ENCODE assay signal across 10 cellular contexts in the genomic region with DNA sequence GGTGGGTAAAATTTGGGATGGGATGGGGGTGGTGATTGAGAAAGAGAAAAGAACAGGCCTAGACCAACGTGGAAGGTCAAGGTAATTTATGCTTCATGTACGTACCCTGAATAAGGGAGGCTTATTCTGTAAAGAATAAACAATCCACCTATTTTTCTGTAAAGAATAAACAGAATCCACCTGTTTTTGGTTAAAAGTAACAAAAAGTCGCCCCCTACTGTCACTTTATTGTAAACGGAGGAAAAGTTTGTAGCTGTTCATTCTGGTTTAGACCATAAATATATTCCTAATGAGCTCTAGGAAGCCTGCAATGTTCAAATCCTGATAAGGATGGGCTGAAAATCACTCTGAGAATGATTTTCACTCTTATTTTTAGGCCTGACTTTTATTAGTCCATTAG. TPM values are rescaled to one million over a fixed set of nuclear protein-coding genes. Genes with fewer than 3 reads are reported as not detected.
DNase-seq lines count a peak whose midpoint lies in the region; ATAC-seq and TF ChIP-seq lines count a peak whose summit lies in the region.
"Had no signal": no experiment of that assay in that cellular context is flagged by ENCODE, and none has a peak within 500 bp of the region (broad histone marks: within the 10 kb centered on the region; RNA-seq: fewer than 3 reads in every experiment).

No MANE protein-coding gene starts in this region.

- H3K27me3 Mint-ChIP-seq in type B pancreatic cell, result no peaks in the 10 kb centered on the region
- H3K27me3 Mint-ChIP-seq: naive thymus-derived CD4-positive, alpha-beta T cell had no signal

- H3K9me3 Mint-ChIP-seq in type B pancreatic cell, result no peaks in the 10 kb centered on the region
- H3K9me3 Mint-ChIP-seq: activated T-cell treated with anti-CD3 and anti-CD28 coated beads, Interleukin-2, amount 50 U/mL, for 4 hours; naive thymus-derived CD4-positive, alpha-beta T cell had no signal

- intact Hi-C loops in heart right ventricle (cut with DNase I) (loop anchor here in 6 of 10 donors (5.0 kb wide), 2 partner anchors 89 to 154 kb away; a partner anchor contains a TSS), left cardiac atrium (cut with DNase I) (loop anchor here in 1 of 2 donors (10.0 kb wide), 1 partner anchor 157 kb away; no protein-coding TSS in a partner anchor)

- H3K4me3 ChIP-seq in heart right ventricle, result no peak overlapping the region

- WGBS in heart right ventricle, 2 donors, result 29 to 39% methylated on average over 4 of the region's 4 CpGs

- no peaks in the 10 kb centered on the region for H3K4me1 Mint-ChIP-seq in type B pancreatic cell (ENCODE audit: unreplicated experiment)

- ATAC-seq in heart right ventricle (no peak), left cardiac atrium (no peak), GM18868 (IDR thresholded peaks at IDR 0.05; ENCODE audit: unreplicated experiment) (no peak)
- ATAC-seq: activated T-cell treated with anti-CD3 and anti-CD28 coated beads, Interleukin-2, amount 50 U/mL, for 4 hours; naive thymus-derived CD4-positive, alpha-beta T cell had no signal

- H3K27me3 ChIP-seq in heart right ventricle, result no peaks in the 10 kb centered on the region

- H3K36me3 Mint-ChIP-seq in type B pancreatic cell, result peaks cover 6% of the 10 kb centered on the region

- H3K36me3 ChIP-seq in heart right ventricle, result peaks cover 0 to 38% (median 14%) of the 10 kb centered on the region in 9 donors

- no peaks in the 10 kb centered on the region for H3K9me3 ChIP-seq in heart right ventricle

- no peak overlapping the region for H3K27ac Mint-ChIP-seq in type B pancreatic cell

- H3K4me1 ChIP-seq in heart right ventricle, result peaks cover 0 to 11% (median 0%) of the 10 kb centered on the region in 9 donors

- no peak overlapping the region for H3K4me3 Mint-ChIP-seq in type B pancreatic cell
- H3K4me3 Mint-ChIP-seq: activated T-cell treated with anti-CD3 and anti-CD28 coated beads, Interleukin-2, amount 50 U/mL, for 4 hours; naive thymus-derived CD4-positive, alpha-beta T cell had no signal

- no peak for DNase-seq in heart right ventricle
- no peak for DNase-seq in left cardiac atrium
- peak; percentile 18 for DNase-seq in RPMI7951 (ENCODE audit: low read depth)
- DNase-seq in foreskin melanocyte, result peak; percentile 17
- DNase-seq in type B pancreatic cell (ENCODE audit: extremely low spot score, unreplicated experiment), result no peak
- DNase-seq in KG1 (lab: John Stamatoyannopoulos, UW), result no peak
- DNase-seq in NCI-H510A (lab: John Stamatoyannopoulos, UW), result no peak
- DNase-seq: activated T-cell treated with anti-CD3 and anti-CD28 coated beads, Interleukin-2, amount 50 U/mL, for 4 hours had no signal

- no peak overlapping the region for H3K27ac ChIP-seq in heart right ventricle

- TF ChIP-seq CTCF in heart right ventricle (IDR thresholded peaks at IDR 0.05) (peak in 6 of 9 donors; percentile 31 to 54 (median 46)), type B pancreatic cell (conservative IDR thresholded peaks at IDR 0.05) (peak; percentile 68)

RNA-seq across cellular contexts. Expression of a gene that starts 23.5 kb away (rescaled TPM):
- total RNA-seq in heart right ventricle, result 10 to 100 TPM; 13.9 to 41.8 (median 17.5) TPM
- polyA plus RNA-seq in heart right ventricle, result 10 to 100 TPM; 10.3 to 12.7 TPM
- 10 to 100 TPM; 24.8 to 29.0 TPM for total RNA-seq in left cardiac atrium
- total RNA-seq in RPMI7951 (2014; rRNA removed; shearing (Covaris generic)), result 40.9 and 48.4 TPM in 2 replicates
- 6.7 and 9.2 TPM in 2 replicates for total RNA-seq in type B pancreatic cell (ENCODE audit: low replicate concordance)

RNA-seq across cellular contexts. Expression of a gene that starts 24.1 kb away (rescaled TPM):
- total RNA-seq in heart right ventricle, result 10 to 100 TPM; 24.8 to 33.9 (median 28.5) TPM
- 10 to 100 TPM in 1 of 2 donors, 1 to 10 TPM in 1; 8.6 to 11.0 TPM for polyA plus RNA-seq in heart right ventricle
- 10 to 100 TPM; 27.7 to 37.0 TPM for total RNA-seq in left cardiac atrium
- 84.9 and 93.5 TPM in 2 replicates for total RNA-seq in RPMI7951 (2014; rRNA removed; shearing (Covaris generic))
- total RNA-seq in type B pancreatic cell (ENCODE audit: low replicate concordance), result 30.9 and 46.7 TPM in 2 replicates

Comparison
In these comparisons a context has a peak if more than half of its experiments do, and no peak if none do; other contexts are left out.
1. DNase-seq: peak in RPMI7951 (single experiment) and foreskin melanocyte (single experiment); none in heart right ventricle (0 of 2), left cardiac atrium (single experiment), type B pancreatic cell (single experiment), KG1 (single experiment) and NCI-H510A (single experiment).